ENCODE assay signal across 9 cellular contexts in the genomic region with DNA sequence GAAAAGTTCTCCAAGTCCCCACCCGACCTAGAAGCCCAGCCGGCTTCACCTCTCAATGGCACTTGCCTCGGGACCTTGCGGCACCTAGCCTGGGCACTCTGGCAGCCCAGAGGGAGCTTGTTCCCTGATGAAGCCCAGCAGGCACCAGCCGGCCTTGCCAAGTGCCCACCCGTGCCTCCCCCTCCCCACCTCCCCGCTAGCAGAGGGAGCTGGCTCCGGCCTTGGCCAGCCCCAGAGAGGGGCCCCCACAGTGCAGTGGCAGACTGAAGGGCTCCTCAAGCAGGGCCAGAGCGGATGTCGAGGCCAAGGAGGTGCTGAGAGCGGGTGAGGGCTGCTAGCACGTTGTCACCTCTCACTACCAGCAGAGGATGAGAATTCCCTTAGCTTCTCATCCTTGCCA.
"Had no signal": no experiment of that assay in that cellular context is flagged by ENCODE, and none has a peak within 500 bp of the region (broad histone marks: within the 10 kb centered on the region; RNA-seq: fewer than 3 reads in every experiment).

No MANE protein-coding gene starts in this region.

- H2AFZ ChIP-seq: GM23248 had no signal

- H3K36me3 ChIP-seq: HAP-1 had no signal

- FAIRE-seq: H54 had no signal

- H3K4me3 Mint-ChIP-seq: H9, HFFc6 had no signal

- DNase-seq: GM23248, GOT3, H7, H9, HCEC 1CT, HFFc6 had no signal

- ATAC-seq: HCT116 had no signal

- H3K27ac ChIP-seq: GM23248 had no signal

- H3K9ac ChIP-seq: GM23248 had no signal

- H3K4me3 ChIP-seq: GM23248, HAP-1 had no signal

- H3K9me3 Mint-ChIP-seq: HFFc6 had no signal

- H3K27ac Mint-ChIP-seq: H9, HFFc6 had no signal

- H3K4me1 ChIP-seq: HAP-1 had no signal

- H3K4me1 Mint-ChIP-seq: H9 had no signal
